13 cellular contexts compared by ENCODE assay signal in the genomic region with DNA sequence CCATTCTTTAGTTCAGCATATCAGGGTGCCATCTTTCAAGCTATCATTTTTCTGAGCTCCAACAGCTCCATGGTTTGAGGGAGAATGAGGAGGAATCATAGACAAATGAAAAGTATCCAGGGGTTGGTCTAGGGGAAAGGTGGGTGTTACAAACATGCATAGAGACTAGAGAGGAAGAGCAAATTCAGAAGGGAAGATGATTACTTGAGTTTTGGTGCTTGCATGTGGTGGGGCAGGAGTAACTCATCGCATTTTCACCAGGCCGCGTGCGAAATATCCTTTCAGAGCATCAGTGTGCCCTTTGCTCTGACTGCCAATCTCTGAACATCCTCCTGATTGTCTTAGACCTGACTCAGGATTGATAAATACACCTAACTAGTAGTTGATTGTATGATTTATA. TPM values are rescaled to one million over a fixed set of nuclear protein-coding genes. Genes with fewer than 3 reads are reported as not detected.
DNase-seq lines count a peak whose midpoint lies in the region; ATAC-seq and TF ChIP-seq lines count a peak whose summit lies in the region.
"Had no signal": no experiment of that assay in that cellular context is flagged by ENCODE, and none has a peak within 500 bp of the region (broad histone marks: within the 10 kb centered on the region; RNA-seq: fewer than 3 reads in every experiment).

No MANE protein-coding gene starts in this region.

- peak overlapping the region in 4 of 5 donors; percentile 36 to 81 (median 59) for H3K27ac ChIP-seq in stomach
- H3K27ac ChIP-seq in dorsolateral prefrontal cortex, result peak overlapping the region in 2 of 59 donors; percentile 30 to 66

- H3K27ac Mint-ChIP-seq in activated CD8-positive, alpha-beta T cell treated with anti-CD3 and anti-CD28 coated beads, Interleukin-2, amount 10 ng/mL, durations not matched to agents 7 days and 5 days, result peak overlapping the region; percentile 93
- peak overlapping the region; percentile 99 for H3K27ac Mint-ChIP-seq in memory B cell
- H3K27ac Mint-ChIP-seq: brain had no signal

- H3K4me3 ChIP-seq in stomach, result no peak overlapping the region
- no peak overlapping the region for H3K4me3 ChIP-seq in dorsolateral prefrontal cortex
- no peak overlapping the region for H3K4me3 ChIP-seq in mucosa of descending colon

- WGBS in stomach, 5 donors, result 87 to 100% (median 94%) methylated on average over 4 of the region's 4 CpGs

- intact Hi-C loops in stomach (cut with DNase I; ENCODE audit: low total_unique reads) (no loop called here), dorsolateral prefrontal cortex (cut with DNase I) (no loop called here), mucosa of descending colon (cut with DNase I, micrococcal nuclease) (no loop called here)

- POLR2A ChIA-PET in activated CD8-positive, alpha-beta T cell treated with anti-CD3 and anti-CD28 coated beads, Interleukin-2, amount 10 ng/mL, durations not matched to agents 7 days and 5 days (lab: Charles Lee), result interaction anchor here (7.2 to 10.2 kb wide), 2 partner anchors 8 to 28 kb away, joined by 153 to 175 read pairs; a partner anchor contains a TSS

- H3K9me3 Mint-ChIP-seq in activated CD8-positive, alpha-beta T cell treated with anti-CD3 and anti-CD28 coated beads, Interleukin-2, amount 10 ng/mL, durations not matched to agents 7 days and 5 days (ENCODE audit: insufficient read depth), result no peaks in the 10 kb centered on the region
- no peaks in the 10 kb centered on the region for H3K9me3 Mint-ChIP-seq in memory B cell
- H3K9me3 Mint-ChIP-seq: brain had no signal

- CTCF ChIA-PET in activated CD8-positive, alpha-beta T cell treated with anti-CD3 and anti-CD28 coated beads, Interleukin-2, amount 10 ng/mL, durations not matched to agents 7 days and 5 days (lab: Charles Lee), result interaction anchor here (1.2 kb wide), 2 partner anchors 28 to 105 kb away, joined by 3 read pairs; a partner anchor contains a TSS

- no peak for ATAC-seq in activated CD8-positive, alpha-beta T cell treated with anti-CD3 and anti-CD28 coated beads, Interleukin-2, amount 10 ng/mL, durations not matched to agents 7 days and 5 days
- ATAC-seq in memory B cell (ENCODE audit: low read depth) (no peak), mucosa of descending colon (no peak)

- H3K4me1 ChIP-seq in stomach (peaks cover 0 to 46% (median 17%) of the 10 kb centered on the region in 4 donors), mucosa of descending colon (ENCODE audit: low read depth) (peaks cover 29% of the 10 kb centered on the region)

- peaks cover 68% of the 10 kb centered on the region for H3K4me1 Mint-ChIP-seq in activated CD8-positive, alpha-beta T cell treated with anti-CD3 and anti-CD28 coated beads, Interleukin-2, amount 10 ng/mL, durations not matched to agents 7 days and 5 days (ENCODE audit: low read depth)
- peaks cover 49% of the 10 kb centered on the region for H3K4me1 Mint-ChIP-seq in memory B cell

- no peak for TF ChIP-seq CTCF in stomach (IDR thresholded peaks at IDR 0.05)
- no peak for TF ChIP-seq CTCF in dorsolateral prefrontal cortex (IDR thresholded peaks at IDR 0.05 in 54 of 56, conservative IDR thresholded peaks at IDR 0.05 in 2 of 56; ENCODE audit: low read depth in 1 of 56, partially characterized antibody in 56 of 56)
- no peak for TF ChIP-seq CTCF in mucosa of descending colon (IDR thresholded peaks at IDR 0.05)

- no peak for TF ChIP-seq EP300 in stomach (IDR thresholded peaks at IDR 0.05)

- no peaks in the 10 kb centered on the region for H3K27me3 ChIP-seq in stomach
- H3K27me3 ChIP-seq in dorsolateral prefrontal cortex, result no peaks in the 10 kb centered on the region
- H3K27me3 ChIP-seq: tibial nerve had no signal

- H3K27me3 Mint-ChIP-seq in activated CD8-positive, alpha-beta T cell treated with anti-CD3 and anti-CD28 coated beads, Interleukin-2, amount 10 ng/mL, durations not matched to agents 7 days and 5 days (ENCODE audit: low read depth), result no peaks in the 10 kb centered on the region
- no peaks in the 10 kb centered on the region for H3K27me3 Mint-ChIP-seq in memory B cell
- H3K27me3 Mint-ChIP-seq: brain had no signal

- H3K4me3 Mint-ChIP-seq in activated CD8-positive, alpha-beta T cell treated with anti-CD3 and anti-CD28 coated beads, Interleukin-2, amount 10 ng/mL, durations not matched to agents 7 days and 5 days, result peak overlapping the region; percentile 68
- peak overlapping the region; percentile 81 for H3K4me3 Mint-ChIP-seq in memory B cell
- H3K4me3 Mint-ChIP-seq: brain had no signal

- peaks cover 16% of the 10 kb centered on the region for H3K36me3 Mint-ChIP-seq in activated CD8-positive, alpha-beta T cell treated with anti-CD3 and anti-CD28 coated beads, Interleukin-2, amount 10 ng/mL, durations not matched to agents 7 days and 5 days (ENCODE audit: low read depth)
- peaks cover 2% of the 10 kb centered on the region for H3K36me3 Mint-ChIP-seq in memory B cell
- H3K36me3 Mint-ChIP-seq: brain had no signal

- no peaks in the 10 kb centered on the region for H3K9me3 ChIP-seq in stomach
- H3K9me3 ChIP-seq in mucosa of descending colon, result no peaks in the 10 kb centered on the region
- H3K9me3 ChIP-seq: tibial nerve had no signal

- H3K36me3 ChIP-seq in stomach (no peaks in the 10 kb centered on the region), mucosa of descending colon (ENCODE audit: low read depth) (no peaks in the 10 kb centered on the region)
- H3K36me3 ChIP-seq: tibial nerve had no signal

- TF ChIP-seq POLR2A in stomach (IDR thresholded peaks at IDR 0.05), result no peak

- peak; percentile 67 for DNase-seq in activated CD4-positive, alpha-beta T cell treated with anti-CD3 and anti-CD28 coated beads for 48 hours
- DNase-seq in activated CD4-positive, alpha-beta T cell treated with anti-CD3 and anti-CD28 coated beads for 1 hour, result no peak
- peak; percentile 48 for DNase-seq in activated CD8-positive, alpha-beta T cell treated with anti-CD3 and anti-CD28 coated beads, Interleukin-2, amount 10 ng/mL, durations not matched to agents 7 days and 5 days
- no peak for DNase-seq in memory B cell (ENCODE audit: low spot score in 2 of 2)
- DNase-seq in stomach, result no peak
- DNase-seq in islet precursor cell, result no peak
- no peak for DNase-seq in dorsolateral prefrontal cortex
- DNase-seq in mucosa of descending colon, result no peak
- DNase-seq: DMS153, NCI-H2081 had no signal

RNA-seq across cellular contexts. Expression of a gene that starts 7.7 kb away (rescaled TPM):
- total RNA-seq in activated CD8-positive, alpha-beta T cell treated with anti-CD3 and anti-CD28 coated beads, Interleukin-2, amount 10 ng/mL, durations not matched to agents 7 days and 5 days, result 10 to 100 TPM; 18.0 to 18.8 TPM
- total RNA-seq in stomach, result 10 to 100 TPM in 3 of 5 donors, 1 to 10 TPM in 2; 2.9 to 23.2 (median 11.1) TPM
- polyA plus RNA-seq in stomach, result 1 to 10 TPM; 2.8 to 4.7 (median 3.1) TPM
- 10 to 100 TPM; 23.2 to 39.9 (median 31.0) TPM for total RNA-seq in dorsolateral prefrontal cortex
- 10 to 100 TPM; 18.3 to 26.2 (median 23.4) TPM for total RNA-seq in mucosa of descending colon

RNA-seq across cellular contexts. Expression of a gene that starts 28.3 kb away (rescaled TPM):
- 10 to 100 TPM; 26.7 to 29.1 TPM for total RNA-seq in activated CD8-positive, alpha-beta T cell treated with anti-CD3 and anti-CD28 coated beads, Interleukin-2, amount 10 ng/mL, durations not matched to agents 7 days and 5 days
- total RNA-seq in stomach (10 to 100 TPM; 14.2 to 33.0 (median 15.2) TPM), dorsolateral prefrontal cortex (10 to 100 TPM; 12.9 to 35.3 (median 26.6) TPM), mucosa of descending colon (10 to 100 TPM; 22.6 to 35.3 (median 26.6) TPM)
- 10 to 100 TPM; 16.9 to 24.6 (median 19.6) TPM for polyA plus RNA-seq in stomach

RNA-seq across cellular contexts. Expression of a gene that starts 51.8 kb away (rescaled TPM):
- total RNA-seq in activated CD8-positive, alpha-beta T cell treated with anti-CD3 and anti-CD28 coated beads, Interleukin-2, amount 10 ng/mL, durations not matched to agents 7 days and 5 days, result not detected
- 1 to 10 TPM in 2 of 5 donors, under 1 TPM in 1, not detected in 2; 0.43 to 4.0 (median 1.2) TPM for total RNA-seq in stomach
- polyA plus RNA-seq in stomach, result under 1 TPM; 0.38 to 0.92 (median 0.75) TPM
- total RNA-seq in dorsolateral prefrontal cortex, result 10 to 100 TPM in 3 of 120 experiments, 1 to 10 TPM in 117; 1.0 to 12.1 (median 4.6) TPM
- total RNA-seq in mucosa of descending colon, result 1 to 10 TPM in 1 of 3 donors, under 1 TPM in 2; 0.38 to 3.5 (median 0.72) TPM
- total RNA-seq: A172 had no signal

Comparison
In these comparisons a context has a peak if more than half of its experiments do, and no peak if none do; other contexts are left out.
1. DNase-seq: peak in activated CD4-positive, alpha-beta T cell treated with anti-CD3 and anti-CD28 coated beads for 48 hours (single experiment) and activated CD8-positive, alpha-beta T cell treated with anti-CD3 and anti-CD28 coated beads, Interleukin-2, amount 10 ng/mL, durations not matched to agents 7 days and 5 days (single experiment); none in activated CD4-positive, alpha-beta T cell treated with anti-CD3 and anti-CD28 coated beads for 1 hour (single experiment), memory B cell (0 of 2), stomach (single experiment), islet precursor cell (single experiment), dorsolateral prefrontal cortex (0 of 10) and mucosa of descending colon (0 of 3).